In genomic region chr3:28050895-28051294, GRCh38 we compare ENCODE assay signal across 10 cellular contexts.
DNase-seq lines count a peak whose midpoint lies in the region; ATAC-seq, FAIRE-seq and TF ChIP-seq lines count a peak whose summit lies in the region.
"Had no signal": no experiment of that assay in that cellular context is flagged by ENCODE, and none has a peak within 500 bp of the region (broad histone marks: within the 10 kb centered on the region; RNA-seq: fewer than 3 reads in every experiment).

No MANE protein-coding gene starts in this region.

- H3K4me1 ChIP-seq in SK-N-SH (ENCODE audit: control insufficient read depth in 1 of 2, insufficient read depth in 2 of 2, low read depth in 1 of 2, low read length in 1 of 2) (no peaks in the 10 kb centered on the region), GM12878 (ENCODE audit: control insufficient read depth, insufficient read depth, low read length) (no peaks in the 10 kb centered on the region)
- H3K4me1 ChIP-seq: BLaER1 had no signal

- TF ChIP-seq EP300 in SK-N-SH (IDR thresholded peaks at IDR 0.05; ENCODE audit: borderline replicate concordance in 1 of 2, low read depth in 1 of 2, low read length in 1 of 2) (no peak), GM12878 (IDR thresholded peaks at IDR 0.05; ENCODE audit: borderline replicate concordance in 1 of 2, control insufficient read depth in 1 of 2, low read depth in 2 of 2, low read length in 2 of 2) (0 out of 4 replicates have a peak, but pooled peaks of 1 of the 2 experiments have one; percentile 6)

- RAD21 ChIA-PET in GM12878 (lab: Charles Lee; ENCODE audit: unreplicated experiment): interaction anchor here (0.9 to 2.0 kb wide), 10 partner anchors 8 to 328 kb away, joined by 3 to 10 read pairs (median 5); partner anchors contain the start of gene EOMES

- H3F3A ChIP-seq in SK-N-SH (replicated peaks; ENCODE audit: insufficient read depth): no peaks in the 10 kb centered on the region

- H3K4me3 ChIP-seq in SK-N-SH (ENCODE audit: low read depth in 2 of 2, low read length in 1 of 2) (no peak overlapping the region), GM12878 (no peak overlapping the region), WERI-Rb-1 (ENCODE audit: low read depth, low read length) (no peak overlapping the region)
- H3K4me3 ChIP-seq: BLaER1 had no signal

- FAIRE-seq in GM12878 (lab: Jason Lieb, UNC): no peak

- H3K79me2 ChIP-seq in SK-N-SH (ENCODE audit: insufficient read depth) (no peaks in the 10 kb centered on the region), GM12878 (ENCODE audit: control insufficient read depth, insufficient read depth, low read length) (no peaks in the 10 kb centered on the region)

- CTCF ChIA-PET in SK-N-SH (lab: Yijun Ruan, JAX): no interaction called here
- CTCF ChIA-PET in GM12878 (lab: Yijun Ruan, JAX): interaction anchor here (0.8 to 1.4 kb wide), 5 partner anchors 11 to 87 kb away, joined by 3 to 5 read pairs (median 3); no protein-coding TSS in a partner anchor

- DNase-seq in SK-N-SH (no peak), NOMO-1 (lab: John Stamatoyannopoulos, UW; ENCODE audit: unreplicated experiment in 2 of 2) (peak; percentile 73 to 97), GM12878 (ENCODE audit: low read depth, low spot score) (no peak), NCI-H510A (lab: John Stamatoyannopoulos, UW) (no peak), WERI-Rb-1 (no peak)
- DNase-seq in stimulated activated CD4-positive, alpha-beta T cell treated with anti-CD3 and anti-CD28 coated beads, Interleukin-2, amount 100 ng/mL, for 48 hours: peak; percentile 29 to 37
- DNase-seq: NCI-H1694 had no signal

- in situ Hi-C loops in GM12878 (cut with MboI): no loop called here

- TF ChIP-seq CTCF in SK-N-SH (IDR thresholded peaks at IDR 0.05) (no peak), GM12878 (IDR thresholded peaks at IDR 0.05 in 2 of 3, conservative IDR thresholded peaks at IDR 0.05 in 1 of 3; ENCODE audit: control insufficient read depth in 2 of 3, extremely low read depth in 1 of 3, insufficient read depth in 1 of 3, low read depth in 3 of 3, low read length in 3 of 3) (no peak), WERI-Rb-1 (IDR thresholded peaks at IDR 0.05; ENCODE audit: low read depth, low read length) (no peak)

- H3K36me3 ChIP-seq in SK-N-SH (replicated peaks in 1 of 2; ENCODE audit: control insufficient read depth in 1 of 2, insufficient read depth in 2 of 2, low read length in 1 of 2) (no peaks in the 10 kb centered on the region), GM12878 (ENCODE audit: control insufficient read depth in 2 of 2, insufficient read depth in 2 of 2, low read length in 1 of 2) (no peaks in the 10 kb centered on the region), WERI-Rb-1 (no peaks in the 10 kb centered on the region)
- H3K36me3 ChIP-seq: BLaER1 had no signal

- H4K20me1 ChIP-seq in SK-N-SH (ENCODE audit: insufficient read depth): no peaks in the 10 kb centered on the region
- H4K20me1 ChIP-seq in GM12878 (ENCODE audit: control insufficient read depth, insufficient read depth): no peaks in the 10 kb centered on the region
- H4K20me1 ChIP-seq: BLaER1 had no signal

- H2AFZ ChIP-seq in SK-N-SH (ENCODE audit: low read depth) (no peak overlapping the region), GM12878 (ENCODE audit: control insufficient read depth, low read depth, low read length) (no peak overlapping the region)

- no peak overlapping the region for H3K4me2 ChIP-seq in SK-N-SH
- H3K4me2 ChIP-seq in GM12878 (ENCODE audit: control insufficient read depth, insufficient read depth): no peak overlapping the region
- H3K4me2 ChIP-seq: BLaER1 had no signal

- no TSS peak for BruUV-seq in GM12878 (replicated peaks; lab: Mats Ljungman, UMichigan)

- no peak for TF ChIP-seq POLR2A in GM12878 (IDR thresholded peaks at IDR 0.05; ENCODE audit: low read depth, low read length)

- H3K9ac ChIP-seq in SK-N-SH: no peak overlapping the region
- no peak overlapping the region for H3K9ac ChIP-seq in GM12878 (ENCODE audit: control insufficient read depth, insufficient read depth, low read length)
- H3K9ac ChIP-seq: BLaER1 had no signal

- TF ChIP-seq RAD21 in SK-N-SH (IDR thresholded peaks at IDR 0.05; ENCODE audit: low read length) (no peak), GM12878 (IDR thresholded peaks at IDR 0.05; ENCODE audit: insufficient read depth, low read depth, low read length) (no peak)

- ATAC-seq in SK-N-SH treated with all-trans-retinoic acid at 6 μM for 48 hours (no peak), GM12878 (peak; percentile 70), GM19328 (IDR thresholded peaks at IDR 0.05; ENCODE audit: unreplicated experiment) (no peak)

- H3K27me3 ChIP-seq in SK-N-SH (ENCODE audit: insufficient read depth) (no peaks in the 10 kb centered on the region; the same call in 1 of the 2 replicates), GM12878 (replicated peaks in 1 of 2; ENCODE audit: control insufficient read depth in 2 of 2, insufficient read depth in 2 of 2, low read length in 1 of 2) (no peaks in the 10 kb centered on the region), WERI-Rb-1 (ENCODE audit: insufficient read depth, low read depth, severe bottlenecking) (no peaks in the 10 kb centered on the region)
- H3K27me3 ChIP-seq: BLaER1 had no signal

- SMC1A ChIA-PET in GM12878 (lab: Charles Lee; ENCODE audit: uncharacterized antibody, unreplicated experiment): interaction anchor here (0.6 to 9.2 kb wide), 18 partner anchors 10 to 328 kb away, joined by 3 to 77 read pairs (median 4); no protein-coding TSS in a partner anchor

- intact Hi-C loops in GM12878 (cut with micrococcal nuclease; ENCODE audit: unreplicated experiment): no loop called here

- H3K9me3 ChIP-seq in SK-N-SH: no peaks in the 10 kb centered on the region
- H3K9me3 ChIP-seq in GM12878 (replicated peaks; ENCODE audit: control insufficient read depth, insufficient read depth, low read length): no peaks in the 10 kb centered on the region
- H3K9me3 ChIP-seq in WERI-Rb-1 (ENCODE audit: severe bottlenecking): no peaks in the 10 kb centered on the region
- H3K9me3 ChIP-seq: BLaER1 had no signal

- POLR2A ChIA-PET in SK-N-SH (lab: Yijun Ruan, JAX): no interaction called here
- POLR2A ChIA-PET in GM12878 (lab: Charles Lee): interaction anchor here (1.5 kb wide), 2 partner anchors 14 to 33 kb away, joined by 4 to 7 read pairs; no protein-coding TSS in a partner anchor

- H3K27ac ChIP-seq in SK-N-SH (ENCODE audit: low read depth in 2 of 2, low read length in 1 of 2) (no peak overlapping the region), GM12878 (ENCODE audit: control insufficient read depth, insufficient read depth) (no peak overlapping the region), WERI-Rb-1 (no peak overlapping the region)
- H3K27ac ChIP-seq: BLaER1 had no signal

- H3K9me2 ChIP-seq in SK-N-SH: no peaks in the 10 kb centered on the region

- 4% methylated on average over 2 of the region's 2 CpGs for WGBS in SK-N-SH (ENCODE audit: low lambda C conversion rate)
- 31% methylated on average over 2 of the region's 2 CpGs for WGBS in GM12878 (ENCODE audit: insufficient coverage, insufficient replicate concordance, low lambda C conversion rate, missing lambda C conversion rate)

TF ChIP-seq in SK-N-SH, 30 proteins besides CTCF, POLR2A, EP300 and RAD21:
- TF ChIP-seq NRF1 (IDR thresholded peaks at IDR 0.05; ENCODE audit: low read depth, low read length): no peak
- TF ChIP-seq, protein P1, sequence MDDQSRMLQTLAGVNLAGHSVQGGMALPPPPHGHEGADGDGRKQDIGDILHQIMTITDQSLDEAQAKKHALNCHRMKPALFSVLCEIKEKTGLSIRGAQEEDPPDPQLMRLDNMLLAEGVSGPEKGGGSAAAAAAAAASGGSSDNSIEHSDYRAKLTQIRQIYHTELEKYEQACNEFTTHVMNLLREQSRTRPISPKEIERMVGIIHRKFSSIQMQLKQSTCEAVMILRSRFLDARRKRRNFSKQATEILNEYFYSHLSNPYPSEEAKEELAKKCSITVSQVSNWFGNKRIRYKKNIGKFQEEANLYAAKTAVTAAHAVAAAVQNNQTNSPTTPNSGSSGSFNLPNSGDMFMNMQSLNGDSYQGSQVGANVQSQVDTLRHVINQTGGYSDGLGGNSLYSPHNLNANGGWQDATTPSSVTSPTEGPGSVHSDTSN (IDR thresholded peaks at IDR 0.05): peak; percentile 26

TF ChIP-seq in SK-N-SH treated with all-trans-retinoic acid at 6 μM for 48 hours, 23 proteins besides CTCF, POLR2A, EP300 and RAD21 (continues in another document):
- TF ChIP-seq BACH2 (CRISPR knock-in tag; IDR thresholded peaks at IDR 0.05; ENCODE audit: borderline replicate concordance) (no peak), PPARA (CRISPR knock-in tag; IDR thresholded peaks at IDR 0.05; ENCODE audit: borderline replicate concordance) (no peak), ESRRG (CRISPR knock-in tag; IDR thresholded peaks at IDR 0.05) (no peak), ZC3H10 (CRISPR knock-in tag; IDR thresholded peaks at IDR 0.05) (no peak), TCF4 (CRISPR knock-in tag; IDR thresholded peaks at IDR 0.05; ENCODE audit: borderline replicate concordance) (no peak), ZFP3 (CRISPR knock-in tag; IDR thresholded peaks at IDR 0.05) (no peak), TOX (CRISPR knock-in tag; IDR thresholded peaks at IDR 0.05; ENCODE audit: borderline replicate concordance) (no peak), ZNF565 (CRISPR knock-in tag; conservative IDR thresholded peaks at IDR 0.05; ENCODE audit: low read depth) (no peak), SNAI2 (CRISPR knock-in tag; IDR thresholded peaks at IDR 0.05) (no peak)

TF ChIP-seq in GM12878, 131 proteins besides CTCF, POLR2A, EP300 and RAD21 (continues in another document):
- TF ChIP-seq POLR2AphosphoS2 (IDR thresholded peaks at IDR 0.05; ENCODE audit: low read depth, low read length) (no peak), ZNF24 (IDR thresholded peaks at IDR 0.05) (no peak), MYB (IDR thresholded peaks at IDR 0.05; ENCODE audit: borderline replicate concordance, low read depth, low read length) (no peak), TCF7 (IDR thresholded peaks at IDR 0.05; ENCODE audit: borderline replicate concordance) (no peak), MYC (IDR thresholded peaks at IDR 0.05; ENCODE audit: insufficient read depth, insufficient read length, insufficient replicate concordance, low read length, severe bottlenecking) (no peak), BCL3 (IDR thresholded peaks at IDR 0.05; ENCODE audit: borderline replicate concordance, insufficient read depth, low read depth, low read length, poor library complexity, severe bottlenecking) (no peak)
- TF ChIP-seq, protein P2, sequence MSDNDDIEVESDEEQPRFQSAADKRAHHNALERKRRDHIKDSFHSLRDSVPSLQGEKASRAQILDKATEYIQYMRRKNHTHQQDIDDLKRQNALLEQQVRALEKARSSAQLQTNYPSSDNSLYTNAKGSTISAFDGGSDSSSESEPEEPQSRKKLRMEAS (IDR thresholded peaks at IDR 0.05; ENCODE audit: low read depth, low read length): no peak

Comparison
In these comparisons a context has a peak if more than half of its experiments do, and no peak if none do; other contexts are left out.
1. DNase-seq: peak in NOMO-1 (2 of 2) and stimulated activated CD4-positive, alpha-beta T cell treated with anti-CD3 and anti-CD28 coated beads, Interleukin-2, amount 100 ng/mL, for 48 hours (2 of 2); none in SK-N-SH (single experiment), GM12878 (single experiment), NCI-H510A (single experiment) and WERI-Rb-1 (single experiment).